In the genomic region with DNA sequence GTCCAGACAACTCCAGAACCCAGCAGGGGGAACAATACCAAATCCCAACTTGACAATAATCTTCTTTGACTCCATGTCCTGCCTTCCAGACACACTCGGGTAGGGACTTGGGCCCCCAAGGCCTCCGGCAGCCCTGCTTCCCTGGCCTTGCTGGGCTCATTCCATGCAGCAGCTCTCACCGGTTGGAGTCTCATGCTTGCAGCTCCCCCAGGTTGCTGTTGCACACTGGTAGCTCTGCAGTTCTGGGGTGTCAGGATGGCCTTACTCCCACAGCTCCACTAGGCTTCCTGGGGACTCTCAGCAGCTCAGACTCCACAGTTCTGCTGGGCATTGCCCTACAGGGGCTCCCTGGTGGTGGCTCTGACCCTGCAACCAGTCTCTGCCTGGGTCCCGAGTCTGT, we compare ENCODE assay signal across 28 cellular contexts.
"Had no signal": no experiment of that assay in that cellular context is flagged by ENCODE, and none has a peak within 500 bp of the region (broad histone marks: within the 10 kb centered on the region; RNA-seq: fewer than 3 reads in every experiment).

No MANE protein-coding gene starts in this region.

- H3K27ac Mint-ChIP-seq: immature natural killer cell; naive thymus-derived CD4-positive, alpha-beta T cell; natural killer cell treated with Interleukin-12 subunit alpha and Interleukin-12 subunit beta and Interleukin-15 and Interleukin-18, amount 100 ng/mL, for 72 hours; stimulated activated naive CD8-positive, alpha-beta T cell treated with anti-CD3 and anti-CD28 coated beads, Interleukin-15, amount 100 ng/mL, for 72 hours; type B pancreatic cell had no signal

- H3K9me3 ChIP-seq: heart left ventricle, left lung, ovary, prostate gland, testis, thyroid gland, vagina had no signal

- DNase-seq: heart left ventricle; hypothalamus; immature natural killer cell; kidney; left lung; mesendoderm; midbrain; mucosa of descending colon; naive thymus-derived CD4-positive, alpha-beta T cell; retina; right cardiac atrium; stimulated activated CD4-positive, alpha-beta T cell treated with anti-CD3 and anti-CD28 coated beads, Interleukin-12 subunit alpha, Interleukin-12 subunit beta, amount 100 ng/mL, for 4 hours; stimulated activated CD4-positive, alpha-beta T cell treated with anti-CD3 and anti-CD28 coated beads, Interleukin-15, amount 100 ng/mL, for 24 hours; stimulated activated CD4-positive, alpha-beta T cell treated with anti-CD3 and anti-CD28 coated beads, Interleukin-2, amount 100 ng/mL, for 24 hours; stimulated activated CD4-positive, alpha-beta T cell treated with anti-CD3 and anti-CD28 coated beads, Interleukin-4, amount 100 ng/mL, for 1 hour; stimulated activated naive CD4-positive, alpha-beta T cell treated with Interleukin-2 at 50 U/mL for 16 hours; stimulated activated naive CD8-positive, alpha-beta T cell treated with anti-CD3 and anti-CD28 coated beads, Interleukin-15, amount 100 ng/mL, for 72 hours; testis; thyroid gland had no signal

- H3K27me3 ChIP-seq: heart left ventricle, left lung, ovary, testis, thyroid gland, vagina had no signal

- H3K9me3 Mint-ChIP-seq: immature natural killer cell; naive thymus-derived CD4-positive, alpha-beta T cell; natural killer cell treated with Interleukin-12 subunit alpha and Interleukin-12 subunit beta and Interleukin-15 and Interleukin-18, amount 100 ng/mL, for 72 hours; stimulated activated naive CD8-positive, alpha-beta T cell treated with anti-CD3 and anti-CD28 coated beads, Interleukin-15, amount 100 ng/mL, for 72 hours had no signal

- H3K36me3 ChIP-seq: heart left ventricle, left lung, ovary, prostate gland, thyroid gland, vagina had no signal

- H3K27me3 Mint-ChIP-seq: naive thymus-derived CD4-positive, alpha-beta T cell; natural killer cell treated with Interleukin-12 subunit alpha and Interleukin-12 subunit beta and Interleukin-15 and Interleukin-18, amount 100 ng/mL, for 72 hours; stimulated activated naive CD8-positive, alpha-beta T cell treated with anti-CD3 and anti-CD28 coated beads, Interleukin-15, amount 100 ng/mL, for 72 hours; type B pancreatic cell had no signal

- H3K4me3 ChIP-seq: heart left ventricle, left lung, lung, mucosa of descending colon, ovary, prostate gland, skin epidermis, testis, thyroid gland, vagina had no signal

- H3K27ac ChIP-seq: heart left ventricle, left lung, prostate gland, testis, thyroid gland, vagina had no signal

- H3K4me3 Mint-ChIP-seq: immature natural killer cell; naive thymus-derived CD4-positive, alpha-beta T cell; natural killer cell treated with Interleukin-12 subunit alpha and Interleukin-12 subunit beta and Interleukin-15 and Interleukin-18, amount 100 ng/mL, for 72 hours; stimulated activated naive CD8-positive, alpha-beta T cell treated with anti-CD3 and anti-CD28 coated beads, Interleukin-15, amount 100 ng/mL, for 72 hours; type B pancreatic cell had no signal

- H3K36me3 Mint-ChIP-seq: immature natural killer cell; natural killer cell treated with Interleukin-12 subunit alpha and Interleukin-12 subunit beta and Interleukin-15 and Interleukin-18, amount 100 ng/mL, for 72 hours had no signal

- ATAC-seq: heart left ventricle; left colon; left lung; mucosa of descending colon; naive thymus-derived CD4-positive, alpha-beta T cell; natural killer cell treated with Interleukin-12 subunit alpha and Interleukin-12 subunit beta and Interleukin-15 and Interleukin-18, amount 100 ng/mL, for 72 hours; right cardiac atrium; sciatic nerve; stimulated activated naive CD8-positive, alpha-beta T cell treated with anti-CD3 and anti-CD28 coated beads, Interleukin-15, amount 100 ng/mL, for 72 hours had no signal

- H3K4me1 ChIP-seq: prostate gland had no signal
